ENCODE assay signal across 27 cellular contexts in genomic region chr5:170508036-170508435, GRCh38. TPM values are rescaled to one million over a fixed set of nuclear protein-coding genes. Genes with fewer than 3 reads are reported as not detected.
DNase-seq lines count a peak whose midpoint lies in the region; ATAC-seq and TF ChIP-seq lines count a peak whose summit lies in the region.
"Had no signal": no experiment of that assay in that cellular context is flagged by ENCODE, and none has a peak within 500 bp of the region (broad histone marks: within the 10 kb centered on the region; RNA-seq: fewer than 3 reads in every experiment).

No MANE protein-coding gene starts in this region.

- no peak overlapping the region for H3K4me3 Mint-ChIP-seq in neural progenitor cell
- H3K4me3 Mint-ChIP-seq: activated CD8-positive, alpha-beta T cell treated with anti-CD3 and anti-CD28 coated beads for 36 hours; activated naive CD8-positive, alpha-beta T cell; activated T-cell treated with anti-CD3 and anti-CD28 coated beads, Interleukin-2, amount 50 U/mL, for 4 hours; CD8-positive, alpha-beta memory T cell; neural crest cell had no signal

- H3K4me1 ChIP-seq in OCI-LY3 (ENCODE audit: low read length) (peaks cover 24% of the 10 kb centered on the region), neural progenitor cell (peaks cover 7% of the 10 kb centered on the region), gastroesophageal sphincter (peaks cover 0 to 14% (median 0%) of the 10 kb centered on the region in 3 donors)
- H3K4me1 ChIP-seq: gastrocnemius medialis had no signal

- H4K20me1 ChIP-seq in OCI-LY3 (ENCODE audit: insufficient read depth, low read length), result no peaks in the 10 kb centered on the region
- H4K20me1 ChIP-seq in neural progenitor cell (ENCODE audit: low read depth), result no peaks in the 10 kb centered on the region

- H3K36me3 ChIP-seq in OCI-LY3 (replicated peaks; ENCODE audit: low read depth, low read length) (no peaks in the 10 kb centered on the region), neural progenitor cell (no peaks in the 10 kb centered on the region), gastroesophageal sphincter (no peaks in the 10 kb centered on the region)
- H3K36me3 ChIP-seq: gastrocnemius medialis, spleen, WERI-Rb-1 had no signal

- TF ChIP-seq POLR2A in gastroesophageal sphincter (IDR thresholded peaks at IDR 0.05), result no peak

- H3K9ac ChIP-seq in OCI-LY3 (ENCODE audit: low read length), result no peak overlapping the region
- no peak overlapping the region for H3K9ac ChIP-seq in neural progenitor cell

- H3K9me3 ChIP-seq in OCI-LY3 (ENCODE audit: insufficient read depth, low read length) (no peaks in the 10 kb centered on the region), neural progenitor cell (ENCODE audit: low read depth) (no peaks in the 10 kb centered on the region), gastroesophageal sphincter (no peaks in the 10 kb centered on the region)
- H3K9me3 ChIP-seq: body of pancreas, gastrocnemius medialis, spleen, testis had no signal

- H3K4me3 ChIP-seq in OCI-LY3 (ENCODE audit: low read length) (0 out of 2 replicates have a peak overlapping the region, but pooled peaks have one; percentile 12), neural progenitor cell (no peak overlapping the region), gastroesophageal sphincter (no peak overlapping the region)
- H3K4me3 ChIP-seq: body of pancreas, gastrocnemius medialis, spleen, testis had no signal

- 83 to 100% methylated on average over 4 of the region's 5 CpGs for WGBS in gastroesophageal sphincter (ENCODE audit: low coverage in 1 of 2), 2 donors

- intact Hi-C loops in cardiac septum (cut with DNase I), result no loop called here

- H3K9me3 Mint-ChIP-seq in neural progenitor cell, result no peaks in the 10 kb centered on the region
- H3K9me3 Mint-ChIP-seq: activated CD8-positive, alpha-beta T cell treated with anti-CD3 and anti-CD28 coated beads for 36 hours; activated T-cell treated with anti-CD3 and anti-CD28 coated beads, Interleukin-2, amount 50 U/mL, for 4 hours; CD8-positive, alpha-beta memory T cell; neural crest cell had no signal

- peaks cover 27% of the 10 kb centered on the region for H3K4me1 Mint-ChIP-seq in neural progenitor cell

- H2AFZ ChIP-seq in OCI-LY3 (ENCODE audit: low read depth, low read length), result no peak overlapping the region
- H2AFZ ChIP-seq in neural progenitor cell (replicated peaks), result no peak overlapping the region

- H3K27ac Mint-ChIP-seq in neural progenitor cell, result peak overlapping the region; percentile 48
- H3K27ac Mint-ChIP-seq: activated CD8-positive, alpha-beta T cell treated with anti-CD3 and anti-CD28 coated beads for 36 hours; activated naive CD8-positive, alpha-beta T cell; CD8-positive, alpha-beta memory T cell had no signal

- peaks cover 3% of the 10 kb centered on the region for H3F3A ChIP-seq in neural progenitor cell (ENCODE audit: low read depth)

- H3K4me2 ChIP-seq in OCI-LY3 (ENCODE audit: low read length) (peak overlapping the region; percentile 65), neural progenitor cell (no peak overlapping the region)

- H3K27ac ChIP-seq in OCI-LY3 (ENCODE audit: low read length) (no peak overlapping the region), neural progenitor cell (no peak overlapping the region), gastroesophageal sphincter (no peak overlapping the region)
- H3K27ac ChIP-seq: body of pancreas, epithelial cell of prostate, gastrocnemius medialis, spleen, testis, WERI-Rb-1 had no signal

- DNase-seq in neural progenitor cell (ENCODE audit: low spot score) (no peak), NCI-H187 treated with DMSO at 0.1 percent for 48 hours (lab: John Stamatoyannopoulos, UW) (no peak), cardiac septum (ENCODE audit: low spot score) (no peak)
- DNase-seq: activated CD8-positive, alpha-beta T cell treated with anti-CD3 and anti-CD28 coated beads for 36 hours; activated T-cell treated with anti-CD3 and anti-CD28 coated beads, Interleukin-2, amount 50 U/mL, for 4 hours; body of pancreas; CD8-positive, alpha-beta memory T cell; DMS79 treated with DMSO at 0.1 percent for 48 hours; gastrocnemius medialis; IMR-90; left colon; midbrain; NCI-H2081; NCI-H510A; SHP77; spleen; T-helper 1 cell; testis; WERI-Rb-1 had no signal

- ATAC-seq in GM19351 (IDR thresholded peaks at IDR 0.05; ENCODE audit: unreplicated experiment) (peak; percentile 84), HG02884 (IDR thresholded peaks at IDR 0.05; ENCODE audit: unreplicated experiment) (peak; percentile 90), gastroesophageal sphincter (no peak), GM18858 (IDR thresholded peaks at IDR 0.05; ENCODE audit: unreplicated experiment) (no peak)
- ATAC-seq: activated CD8-positive, alpha-beta T cell treated with anti-CD3 and anti-CD28 coated beads for 36 hours; activated T-cell treated with anti-CD3 and anti-CD28 coated beads, Interleukin-2, amount 50 U/mL, for 4 hours; body of pancreas; gastrocnemius medialis; left colon had no signal

- no peaks in the 10 kb centered on the region for H3K79me2 ChIP-seq in OCI-LY3 (ENCODE audit: low read length)
- no peaks in the 10 kb centered on the region for H3K79me2 ChIP-seq in neural progenitor cell (ENCODE audit: low read depth)

- no peak for TF ChIP-seq CTCF in OCI-LY3 (IDR thresholded peaks at IDR 0.05; ENCODE audit: low read depth, low read length)
- no peak for TF ChIP-seq CTCF in neural progenitor cell (IDR thresholded peaks at IDR 0.05)
- TF ChIP-seq CTCF in gastroesophageal sphincter (IDR thresholded peaks at IDR 0.05), result no peak

- no peaks in the 10 kb centered on the region for H3K36me3 Mint-ChIP-seq in neural progenitor cell
- H3K36me3 Mint-ChIP-seq: activated naive CD8-positive, alpha-beta T cell; CD8-positive, alpha-beta memory T cell had no signal

- peaks cover 5% of the 10 kb centered on the region for H3K27me3 Mint-ChIP-seq in neural progenitor cell (ENCODE audit: insufficient read depth, low read depth)

- H3K27me3 ChIP-seq in OCI-LY3 (ENCODE audit: low read depth, low read length) (peaks cover 37% of the 10 kb centered on the region), neural progenitor cell (peaks cover 35% of the 10 kb centered on the region), gastroesophageal sphincter (peaks cover 28% of the 10 kb centered on the region)
- H3K27me3 ChIP-seq: body of pancreas, testis had no signal

- TF ChIP-seq EP300 in gastroesophageal sphincter (IDR thresholded peaks at IDR 0.05), result no peak

RNA-seq across cellular contexts. Expression of gene KCNIP1, which starts 4.2 kb away (rescaled TPM):
- total RNA-seq in neural progenitor cell (ENCODE audit: low replicate concordance), result 2.4 and 2.8 TPM in 2 replicates
- 1 to 10 TPM in 2 of 4 donors, under 1 TPM in 1, not detected in 1; 0.94 to 1.6 (median 1.1) TPM for total RNA-seq in gastroesophageal sphincter
- total RNA-seq in cardiac septum, result 0.57 TPM
- total RNA-seq: activated CD8-positive, alpha-beta T cell treated with anti-CD3 and anti-CD28 coated beads for 36 hours; activated T-cell treated with anti-CD3 and anti-CD28 coated beads, Interleukin-2, amount 50 U/mL, for 4 hours; CD8-positive, alpha-beta memory T cell; gastrocnemius medialis; IMR-90 had no signal

Comparison
In these comparisons a context has a peak if more than half of its experiments do, and no peak if none do; other contexts are left out.
1. ATAC-seq: peak in GM19351 (single experiment) and HG02884 (single experiment); none in gastroesophageal sphincter (single experiment) and GM18858 (single experiment).